Comparison of ENCODE assay signal across 8 cellular contexts in genomic region chr11:95230054-95231034, GRCh38. TPM values are rescaled to one million over a fixed set of nuclear protein-coding genes. Genes with fewer than 3 reads are reported as not detected.
DNase-seq lines count a peak whose midpoint lies in the region; ATAC-seq and TF ChIP-seq lines count a peak whose summit lies in the region.

No MANE protein-coding gene starts in this region.

- H3K9ac ChIP-seq in smooth muscle cell (ENCODE audit: low read depth), result peak overlapping the region; percentile 84

- H3F3A ChIP-seq in smooth muscle cell (ENCODE audit: low read depth), result peaks cover 41% of the 10 kb centered on the region

- H3K4me2 ChIP-seq in smooth muscle cell, result peak overlapping the region; percentile 97

- H4K20me1 ChIP-seq in smooth muscle cell (ENCODE audit: low read depth), result peaks cover 55% of the 10 kb centered on the region

- H3K27ac ChIP-seq in smooth muscle cell (ENCODE audit: low read depth), result peak overlapping the region; percentile 75

- H2AFZ ChIP-seq in smooth muscle cell (ENCODE audit: low read depth), result no peak overlapping the region

- H3K27me3 ChIP-seq in smooth muscle cell (ENCODE audit: low read depth), result no peaks in the 10 kb centered on the region

- H3K4me3 ChIP-seq in AG10803 (ENCODE audit: low read length) (peak overlapping the region; percentile 72), cardiac fibroblast (replicated peaks in 1 of 2; ENCODE audit: low read depth in 2 of 2, low read length in 2 of 2) (peak overlapping the region; percentile 66 to 85), smooth muscle cell (peak overlapping the region; percentile 86)

- ATAC-seq in GM19328 (IDR thresholded peaks at IDR 0.05; ENCODE audit: unreplicated experiment), result peak; percentile 2
- peak; percentile 18 for ATAC-seq in HG03432 (IDR thresholded peaks at IDR 0.05; ENCODE audit: unreplicated experiment)

- TF ChIP-seq CTCF in AG10803 (conservative IDR thresholded peaks at IDR 0.05; ENCODE audit: low read length), result no peak
- TF ChIP-seq CTCF in cardiac fibroblast (IDR thresholded peaks at IDR 0.05; ENCODE audit: low read depth, low read length), result no peak
- TF ChIP-seq CTCF in smooth muscle cell (IDR thresholded peaks at IDR 0.05; ENCODE audit: borderline replicate concordance, insufficient read depth, poor library complexity, severe bottlenecking), result no peak

- DNase-seq in AG10803 (ENCODE audit: low read depth), result no peak
- peak; percentile 9 to 27 (median 21) for DNase-seq in T-helper 1 cell
- peak; percentile 23 to 36 for DNase-seq in cardiac fibroblast (ENCODE audit: low read depth in 2 of 2)
- DNase-seq in islet precursor cell, result peak; percentile 66
- DNase-seq in smooth muscle cell (lab: John Stamatoyannopoulos, UW; ENCODE audit: unreplicated experiment), result no peak
- no peak for DNase-seq in middle frontal gyrus (ENCODE audit: extremely low spot score, low spot score)

- 2% methylated on average over 67 of the region's 70 CpGs for WGBS in smooth muscle cell (ENCODE audit: low lambda C conversion rate)

- no peaks in the 10 kb centered on the region for H3K36me3 ChIP-seq in smooth muscle cell (ENCODE audit: low read depth)

- peaks cover 58% of the 10 kb centered on the region for H3K4me1 ChIP-seq in smooth muscle cell (ENCODE audit: low read depth)

- peaks cover 64% of the 10 kb centered on the region for H3K79me2 ChIP-seq in smooth muscle cell (ENCODE audit: low read depth)

- no peaks in the 10 kb centered on the region for H3K9me3 ChIP-seq in smooth muscle cell (replicated peaks; ENCODE audit: low read depth)

RNA-seq across cellular contexts. Expression of gene SESN3, which starts 0.7 kb away (rescaled TPM):
- total RNA-seq in smooth muscle cell, result 374 and 429 TPM in 2 replicates
- 20.4 and 30.9 TPM in 2 replicates for polyA plus RNA-seq in smooth muscle cell

Comparison
In these comparisons a context has a peak if more than half of its experiments do, and no peak if none do; other contexts are left out.
1. DNase-seq: peak in T-helper 1 cell (5 of 5), cardiac fibroblast (2 of 2) and islet precursor cell (single experiment); none in AG10803 (single experiment), smooth muscle cell (single experiment) and middle frontal gyrus (single experiment).
2. Peak in every context shown above with its lines, with median percentiles within 50 percentile points of each other: H3K4me3 ChIP-seq.